Comparison of ENCODE assay signal across 1 cellular context in the genomic region with DNA sequence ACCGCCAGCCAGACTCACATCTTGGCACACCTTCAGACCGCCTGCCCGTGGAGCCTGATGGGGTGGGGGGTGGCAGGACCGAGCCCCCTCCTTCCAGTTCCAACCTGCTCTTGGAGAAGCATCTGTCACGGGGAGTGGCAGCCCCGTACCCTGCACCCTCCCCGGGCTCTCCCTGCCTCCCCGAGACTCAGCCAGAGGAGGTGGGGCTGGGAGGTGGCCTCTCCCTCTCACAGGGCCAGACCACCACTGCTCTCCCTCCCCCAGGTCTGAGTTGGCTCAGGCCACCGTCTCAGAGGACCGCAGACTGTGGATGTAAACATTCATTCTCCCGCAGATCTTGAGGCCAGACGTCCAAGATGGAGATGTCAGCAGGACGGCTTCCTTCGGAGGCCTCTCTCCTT.
TF ChIP-seq lines count a peak whose summit lies in the region.

No MANE protein-coding gene starts in this region.

TF ChIP-seq in SK-N-SH, 30 proteins besides CTCF, POLR2A, EP300 and RAD21 (continued from another document):
- TF ChIP-seq, protein P1, sequence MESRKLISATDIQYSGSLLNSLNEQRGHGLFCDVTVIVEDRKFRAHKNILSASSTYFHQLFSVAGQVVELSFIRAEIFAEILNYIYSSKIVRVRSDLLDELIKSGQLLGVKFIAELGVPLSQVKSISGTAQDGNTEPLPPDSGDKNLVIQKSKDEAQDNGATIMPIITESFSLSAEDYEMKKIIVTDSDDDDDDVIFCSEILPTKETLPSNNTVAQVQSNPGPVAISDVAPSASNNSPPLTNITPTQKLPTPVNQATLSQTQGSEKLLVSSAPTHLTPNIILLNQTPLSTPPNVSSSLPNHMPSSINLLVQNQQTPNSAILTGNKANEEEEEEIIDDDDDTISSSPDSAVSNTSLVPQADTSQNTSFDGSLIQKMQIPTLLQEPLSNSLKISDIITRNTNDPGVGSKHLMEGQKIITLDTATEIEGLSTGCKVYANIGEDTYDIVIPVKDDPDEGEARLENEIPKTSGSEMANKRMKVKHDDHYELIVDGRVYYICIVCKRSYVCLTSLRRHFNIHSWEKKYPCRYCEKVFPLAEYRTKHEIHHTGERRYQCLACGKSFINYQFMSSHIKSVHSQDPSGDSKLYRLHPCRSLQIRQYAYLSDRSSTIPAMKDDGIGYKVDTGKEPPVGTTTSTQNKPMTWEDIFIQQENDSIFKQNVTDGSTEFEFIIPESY (IDR thresholded peaks at IDR 0.05; ENCODE audit: borderline replicate concordance, low read depth) = no peak
- TF ChIP-seq RFX5 (IDR thresholded peaks at IDR 0.05; ENCODE audit: low read length) = no peak
- TF ChIP-seq TAF1 (IDR thresholded peaks at IDR 0.05; ENCODE audit: borderline replicate concordance, low read depth, low read length) = no peak
- no peak for TF ChIP-seq TEAD4 (IDR thresholded peaks at IDR 0.05; ENCODE audit: borderline replicate concordance, insufficient read depth)
- TF ChIP-seq, protein P2, sequence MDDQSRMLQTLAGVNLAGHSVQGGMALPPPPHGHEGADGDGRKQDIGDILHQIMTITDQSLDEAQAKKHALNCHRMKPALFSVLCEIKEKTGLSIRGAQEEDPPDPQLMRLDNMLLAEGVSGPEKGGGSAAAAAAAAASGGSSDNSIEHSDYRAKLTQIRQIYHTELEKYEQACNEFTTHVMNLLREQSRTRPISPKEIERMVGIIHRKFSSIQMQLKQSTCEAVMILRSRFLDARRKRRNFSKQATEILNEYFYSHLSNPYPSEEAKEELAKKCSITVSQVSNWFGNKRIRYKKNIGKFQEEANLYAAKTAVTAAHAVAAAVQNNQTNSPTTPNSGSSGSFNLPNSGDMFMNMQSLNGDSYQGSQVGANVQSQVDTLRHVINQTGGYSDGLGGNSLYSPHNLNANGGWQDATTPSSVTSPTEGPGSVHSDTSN (IDR thresholded peaks at IDR 0.05) = no peak
- TF ChIP-seq RXRA (IDR thresholded peaks at IDR 0.05; ENCODE audit: borderline replicate concordance, low read depth) = no peak
- TF ChIP-seq FOXJ3 (CRISPR knock-in tag; IDR thresholded peaks at IDR 0.05) = no peak
- TF ChIP-seq NRF1 (IDR thresholded peaks at IDR 0.05; ENCODE audit: low read depth, low read length) = no peak
